ENCODE assay signal across 31 cellular contexts in genomic region chr2:42838133-42838532, GRCh38.
"Had no signal": no experiment of that assay in that cellular context is flagged by ENCODE, and none has a peak within 500 bp of the region (broad histone marks: within the 10 kb centered on the region; RNA-seq: fewer than 3 reads in every experiment).

No MANE protein-coding gene starts in this region.

- ATAC-seq: activated CD8-positive, alpha-beta T cell treated with anti-CD3 and anti-CD28 coated beads, Interleukin-2, amount 10 ng/mL, durations not matched to agents 7 days and 5 days; activated naive CD4-positive, alpha-beta T cell treated with anti-CD3 and anti-CD28 coated beads, Interleukin-2, amount 50 U/mL, for 72 hours; activated naive CD8-positive, alpha-beta T cell treated with anti-CD3 and anti-CD28 coated beads, Interleukin-2, amount 50 U/mL, for 24 hours; activated T-cell treated with anti-CD3 and anti-CD28 coated beads, Interleukin-2, amount 50 U/mL, for 4 hours; T-helper 17 cell; WTC11 had no signal

- H3K36me3 ChIP-seq: cardiac muscle cell, MG63 had no signal

- FAIRE-seq: astrocyte, RCC 7860 had no signal

- H3K27ac ChIP-seq: cardiac muscle cell had no signal

- DNase-seq: activated CD4-positive, alpha-beta T cell treated with anti-CD3 and anti-CD28 coated beads for 48 hours; activated CD4-positive, alpha-beta T cell treated with anti-CD3 and anti-CD28 coated beads, Interleukin-2, amount 50 U/mL, for 4 hours; activated CD4-positive, CD25-positive, alpha-beta regulatory T cell treated with anti-CD3 and anti-CD28 coated beads, Interleukin-2, amount 50 U/mL, for 72 hours; activated CD8-positive, alpha-beta T cell treated with anti-CD3 and anti-CD28 coated beads, Interleukin-2, amount 10 ng/mL, durations not matched to agents 7 days and 5 days; activated effector memory CD4-positive, alpha-beta T cell treated with anti-CD3 and anti-CD28 coated beads, Interleukin-2, amount 50 U/mL, for 16 hours; activated naive CD4-positive, alpha-beta T cell treated with Interleukin-2 at 50 U/mL for 16 hours; activated naive CD8-positive, alpha-beta T cell treated with anti-CD3 and anti-CD28 coated beads, Interleukin-2, amount 50 U/mL, for 24 hours; activated T-cell treated with anti-CD3 and anti-CD28 coated beads, Interleukin-2, amount 50 U/mL, for 4 hours; amygdala; MG63; MV-4-11; NCI-H1092 treated with DMSO at 0.1 percent for 48 hours; NCI-H1417 treated with DMSO at 0.1 percent for 48 hours; NCI-H1694; NCI-H2029; NCI-H2107; NCI-H2171 treated with DMSO at 0.1 percent for 48 hours; NCI-H226; NCI-H510A; NCI-H526 treated with DMSO at 0.1 percent for 48 hours; NCI-H82; NK-92 treated with Interleukin-12 subunit alpha and Interleukin-12 subunit beta, amount 100 ng/mL, for 24 hours; OCI-M1; SHP77 treated with DMSO at 0.1 percent for 48 hours; T-helper 17 cell; T-helper 9 cell had no signal

- H3K27me3 ChIP-seq: cardiac muscle cell, MG63 had no signal

- H3K4me3 ChIP-seq: cardiac muscle cell, MG63 had no signal
